In genomic region chr2:52532956-52533355, GRCh38 we compare ENCODE assay signal across 34 cellular contexts.
"Had no signal": no experiment of that assay in that cellular context is flagged by ENCODE, and none has a peak within 500 bp of the region (broad histone marks: within the 10 kb centered on the region; RNA-seq: fewer than 3 reads in every experiment).

No MANE protein-coding gene starts in this region.

- DNase-seq: activated B cell treated with CpG ODN at 0.5 μM for 24 hours; activated CD4-positive, alpha-beta T cell treated with anti-CD3 and anti-CD28 coated beads for 48 hours; activated CD4-positive, alpha-beta T cell treated with anti-CD3 and anti-CD28 coated beads, Interleukin-2, amount 50 U/mL, for 1 hour; activated CD4-positive, alpha-beta T cell treated with anti-CD3 and anti-CD28 coated beads, Interleukin-2, amount 50 U/mL, for 48 hours; activated CD8-positive, alpha-beta memory T cell treated with anti-CD3 and anti-CD28 coated beads for 24 hours; activated CD8-positive, alpha-beta T cell treated with anti-CD3 and anti-CD28 coated beads for 36 hours; activated effector memory CD4-positive, alpha-beta T cell treated with Interleukin-2 at 50 U/mL for 16 hours; activated gamma-delta T cell treated with Interleukin-2 at 50 U/mL for 16 hours; activated naive CD4-positive, alpha-beta T cell treated with anti-CD3 and anti-CD28 coated beads, Interleukin-2, amount 50 U/mL, for 16 hours; activated naive CD4-positive, alpha-beta T cell treated with Interleukin-2 at 50 U/mL for 16 hours; activated T-cell treated with anti-CD3 and anti-CD28 coated beads, Interleukin-2, amount 50 U/mL, for 4 hours; adrenal gland; amygdala; aorta; body of pancreas; central memory CD4-positive, alpha-beta T cell; cerebellar nuclear complex; cortex of kidney; effector CD8-positive, alpha-beta T cell; esophagus squamous epithelium; foreskin keratinocyte; gastrocnemius medialis; glutamatergic neuron; heart left ventricle; T-helper 1 cell; T-helper 17 cell; T1000; WERI-Rb-1 had no signal

- H3K36me3 Mint-ChIP-seq: activated naive CD8-positive, alpha-beta T cell had no signal

- H3K27ac ChIP-seq: adrenal gland, body of pancreas, breast epithelium, cardiac muscle cell, epithelial cell of prostate, esophagus squamous epithelium, foreskin keratinocyte, gastrocnemius medialis, heart left ventricle, WERI-Rb-1 had no signal

- H3K27me3 Mint-ChIP-seq: activated B cell treated with CpG ODN at 0.5 μM for 24 hours; activated CD8-positive, alpha-beta T cell treated with anti-CD3 and anti-CD28 coated beads for 36 hours; activated naive CD8-positive, alpha-beta T cell; activated T-helper 17 cell treated with anti-CD3 and anti-CD28 coated beads, Interleukin-2, amount 50 U/mL, for 72 hours; T-helper 17 cell had no signal

- H3K36me3 ChIP-seq: adrenal gland, breast epithelium, cardiac muscle cell, esophagus squamous epithelium, gastrocnemius medialis, heart left ventricle, WERI-Rb-1 had no signal

- H3K4me3 Mint-ChIP-seq: activated B cell treated with CpG ODN at 0.5 μM for 24 hours; activated CD8-positive, alpha-beta T cell treated with anti-CD3 and anti-CD28 coated beads for 36 hours; activated naive CD8-positive, alpha-beta T cell; activated T-cell treated with anti-CD3 and anti-CD28 coated beads, Interleukin-2, amount 50 U/mL, for 4 hours; activated T-helper 17 cell treated with anti-CD3 and anti-CD28 coated beads, Interleukin-2, amount 50 U/mL, for 72 hours; T-helper 17 cell; T-helper 2 cell treated with Interferon-gamma antibody and Interleukin-4, amounts not matched to agents 5 μg/mL and 100 μg/mL, for 36 hours had no signal

- H3K4me1 Mint-ChIP-seq: activated B cell treated with CpG ODN at 0.5 μM for 24 hours; activated T-helper 17 cell treated with anti-CD3 and anti-CD28 coated beads, Interleukin-2, amount 50 U/mL, for 72 hours; T-helper 17 cell had no signal

- H3K9me3 ChIP-seq: adrenal gland, body of pancreas, breast epithelium, esophagus squamous epithelium, gastrocnemius medialis had no signal

- H3K27ac Mint-ChIP-seq: activated B cell treated with CpG ODN at 0.5 μM for 24 hours; activated CD8-positive, alpha-beta T cell treated with anti-CD3 and anti-CD28 coated beads for 36 hours; activated naive CD8-positive, alpha-beta T cell; activated T-helper 17 cell treated with anti-CD3 and anti-CD28 coated beads, Interleukin-2, amount 50 U/mL, for 72 hours; T-helper 17 cell; T-helper 2 cell treated with Interferon-gamma antibody and Interleukin-4, amounts not matched to agents 5 μg/mL and 100 μg/mL, for 36 hours had no signal

- H3K4me1 ChIP-seq: adrenal gland, body of pancreas, breast epithelium, esophagus squamous epithelium, foreskin keratinocyte, gastrocnemius medialis, heart left ventricle had no signal

- H3K4me3 ChIP-seq: adrenal gland, body of pancreas, breast epithelium, cardiac muscle cell, esophagus squamous epithelium, gastrocnemius medialis, heart left ventricle had no signal

- H3K9me3 Mint-ChIP-seq: activated B cell treated with CpG ODN at 0.5 μM for 24 hours; activated T-helper 17 cell treated with anti-CD3 and anti-CD28 coated beads, Interleukin-2, amount 50 U/mL, for 72 hours had no signal

- H3K27me3 ChIP-seq: adrenal gland, body of pancreas, breast epithelium, cardiac muscle cell, esophagus squamous epithelium, foreskin keratinocyte, gastrocnemius medialis, heart left ventricle had no signal
